ENCODE assay signal across 7 cellular contexts in genomic region chr11:120182790-120183491, GRCh38. TPM values are rescaled to one million over a fixed set of nuclear protein-coding genes. Genes with fewer than 3 reads are reported as not detected.
DNase-seq lines count a peak whose midpoint lies in the region; ATAC-seq and TF ChIP-seq lines count a peak whose summit lies in the region.

No MANE protein-coding gene starts in this region.

- TF ChIP-seq POLR2A in GM18505 (IDR thresholded peaks at IDR 0.05; ENCODE audit: borderline replicate concordance, extremely low read depth, insufficient read depth, insufficient read length): no peak

- no peak overlapping the region for H3K4me3 ChIP-seq in fibroblast of the aortic adventitia (ENCODE audit: low read depth, low read length)

- intact Hi-C loops in sciatic nerve (cut with DNase I): no loop called here

- TF ChIP-seq CTCF in fibroblast of the aortic adventitia (IDR thresholded peaks at IDR 0.05; ENCODE audit: insufficient read depth, low read length): peak; percentile 47

- ATAC-seq in sciatic nerve (no peak), GM18505 (IDR thresholded peaks at IDR 0.05; ENCODE audit: unreplicated experiment) (no peak)

- DNase-seq in HCEC 1CT (peak; percentile 23), OCI-M1 (lab: John Stamatoyannopoulos, UW) (peak; percentile 70), fibroblast of the aortic adventitia (ENCODE audit: low read depth) (peak; percentile 53), sciatic nerve (ENCODE audit: low spot score) (peak; percentile 68), activated gamma-delta T cell (lab: John Stamatoyannopoulos, UW) (no peak), NCI-H510A (lab: John Stamatoyannopoulos, UW) (no peak)

RNA-seq across cellular contexts. Expression of gene OAF, which starts 27.9 kb away (rescaled TPM):
- 39.4 and 58.6 TPM in 2 replicates for total RNA-seq in fibroblast of the aortic adventitia (ENCODE audit: low replicate concordance)
- 183 TPM for total RNA-seq in sciatic nerve

RNA-seq across cellular contexts. Expression of gene TRIM29, which starts 45.0 kb away (rescaled TPM):
- not detected in 2 replicates for total RNA-seq in fibroblast of the aortic adventitia (ENCODE audit: low replicate concordance)
- 33.2 TPM for total RNA-seq in sciatic nerve

RNA-seq across cellular contexts. Expression of gene POU2F3, which starts 57.0 kb away (rescaled TPM):
- total RNA-seq in fibroblast of the aortic adventitia (ENCODE audit: low replicate concordance): 0.36 and 0.90 TPM in 2 replicates
- not detected for total RNA-seq in sciatic nerve

Comparison
In these comparisons a context has a peak if more than half of its experiments do, and no peak if none do; other contexts are left out.
1. DNase-seq: peak in HCEC 1CT (single experiment), OCI-M1 (single experiment), fibroblast of the aortic adventitia (single experiment) and sciatic nerve (single experiment); none in activated gamma-delta T cell (single experiment) and NCI-H510A (single experiment).
2. RNA of gene TRIM29, which starts 45.0 kb away (total RNA-seq): 33.2 TPM in sciatic nerve (single experiment); not detected in fibroblast of the aortic adventitia; every median in the first group is over 10 times any median in the second.